In the genomic region with DNA sequence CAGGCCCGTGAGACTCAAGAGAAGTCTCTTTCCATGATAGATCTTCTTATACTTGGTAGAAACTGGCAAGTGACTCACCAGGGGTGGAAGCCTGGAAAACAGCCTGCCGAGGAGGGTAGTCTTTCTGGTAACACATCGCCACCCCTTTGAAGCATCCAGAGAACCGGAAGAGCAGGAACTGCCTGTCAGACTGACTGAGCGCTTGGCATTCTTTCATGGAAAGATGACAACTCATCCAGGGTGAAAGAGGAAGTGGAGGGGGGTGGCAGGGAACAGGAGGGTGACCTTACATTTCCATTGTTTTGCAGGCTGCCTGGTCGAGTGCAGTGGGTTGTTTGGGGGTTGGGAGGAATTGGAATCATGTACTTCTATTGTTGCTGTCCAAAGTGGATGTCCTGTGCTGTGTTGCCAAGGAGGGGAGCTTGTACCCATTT, we compare ENCODE assay signal across 8 cellular contexts. TPM values are rescaled to one million over a fixed set of nuclear protein-coding genes. Genes with fewer than 3 reads are reported as not detected.
A peak's percentile ranks its signal among the peaks of the same experiment; 100 is the strongest.
DNase-seq lines count a peak whose midpoint lies in the region; ATAC-seq and TF ChIP-seq lines count a peak whose summit lies in the region.

No MANE protein-coding gene starts in this region.

- peaks cover 11% of the 10 kb centered on the region for H3K4me1 ChIP-seq in foreskin keratinocyte

- no peaks in the 10 kb centered on the region for H3K27me3 ChIP-seq in foreskin keratinocyte

- TF ChIP-seq CTCF in foreskin keratinocyte (conservative IDR thresholded peaks at IDR 0.05) = no peak

- peak; percentile 30 for DNase-seq in NCI-H748 (lab: John Stamatoyannopoulos, UW; ENCODE audit: unreplicated experiment)
- no peak for DNase-seq in NCI-H748 treated with DMSO at 0.1 percent for 48 hours (lab: John Stamatoyannopoulos, UW)
- DNase-seq in activated CD4-positive, alpha-beta T cell treated with anti-CD3 and anti-CD28 coated beads, Interleukin-2, amount 50 U/mL, for 1 hour = peak; percentile 64
- peak; percentile 92 to 96 for DNase-seq in foreskin keratinocyte
- DNase-seq in renal cortical epithelial cell (ENCODE audit: low read depth) = peak; percentile 83
- no peak for DNase-seq in KG1 (lab: John Stamatoyannopoulos, UW)
- DNase-seq in GM19240 (ENCODE audit: insufficient read length, low spot score) = no peak

- peak overlapping the region; percentile 79 for H3K27ac ChIP-seq in foreskin keratinocyte

- peak; percentile 99 for ATAC-seq in foreskin keratinocyte
- ATAC-seq in HG03135 (IDR thresholded peaks at IDR 0.05; ENCODE audit: unreplicated experiment) = no peak

RNA-seq across cellular contexts. Expression of gene PRKCH, which starts 34.5 kb away (rescaled TPM):
- total RNA-seq in foreskin keratinocyte (12.7 and 15.2 TPM in 2 replicates), renal cortical epithelial cell (6.6 and 12.3 TPM in 2 replicates)
- 5.6 and 7.9 TPM in 2 replicates for polyA plus RNA-seq in foreskin keratinocyte

Comparison
In these comparisons a context has a peak if more than half of its experiments do, and no peak if none do; other contexts are left out.
1. DNase-seq: peak in NCI-H748 (single experiment), activated CD4-positive, alpha-beta T cell treated with anti-CD3 and anti-CD28 coated beads, Interleukin-2, amount 50 U/mL, for 1 hour (single experiment), foreskin keratinocyte (2 of 2) and renal cortical epithelial cell (single experiment); none in NCI-H748 treated with DMSO at 0.1 percent for 48 hours (single experiment), KG1 (single experiment) and GM19240 (single experiment).